ENCODE assay signal across 1 cellular context in genomic region chr12:54280401-54281260, GRCh38.
TF ChIP-seq lines count a peak whose summit lies in the region.

TSS of gene HNRNPA1 (plus strand) at chr12:54280726. CDS start at chr12:54280808, 82 bp downstream.

TF ChIP-seq in HepG2, 621 proteins besides CTCF, POLR2A, EP300 and RAD21 (continued from another document and continues in another):
- no peak for TF ChIP-seq ZXDC (CRISPR knock-in tag; IDR thresholded peaks at IDR 0.05)
- no peak for TF ChIP-seq ARNT (IDR thresholded peaks at IDR 0.05)
- peak; percentile 93 for TF ChIP-seq YY1 (IDR thresholded peaks at IDR 0.05; ENCODE audit: insufficient read depth, insufficient replicate concordance, low read depth, low read length)
- peak; percentile 85 for TF ChIP-seq RBFOX2 (IDR thresholded peaks at IDR 0.05; ENCODE audit: low read depth, low read length)
- no peak for TF ChIP-seq ELK4 (CRISPR knock-in tag; IDR thresholded peaks at IDR 0.05; ENCODE audit: borderline replicate concordance)
- TF ChIP-seq SPEN (CRISPR knock-in tag; IDR thresholded peaks at IDR 0.05; ENCODE audit: low read depth), result peak; percentile 64; the same call in 1 of the 2 replicates
- 0 out of 2 replicates have a peak, but pooled peaks have one; percentile 47 for TF ChIP-seq TRAFD1 (CRISPR knock-in tag; IDR thresholded peaks at IDR 0.05; ENCODE audit: borderline replicate concordance)
- peak; percentile 83 for TF ChIP-seq MYPOP (CRISPR knock-in tag; IDR thresholded peaks at IDR 0.05)
- 0 out of 2 replicates have a peak, but pooled peaks have one; percentile 73 for TF ChIP-seq ZNF589 (CRISPR knock-in tag; conservative IDR thresholded peaks at IDR 0.05)
- TF ChIP-seq ZNF616 (CRISPR knock-in tag; IDR thresholded peaks at IDR 0.05; ENCODE audit: low read depth), result no peak
- peak; percentile 10; the same call in 1 of the 2 replicates for TF ChIP-seq FOXP4 (CRISPR knock-in tag; IDR thresholded peaks at IDR 0.05)
- TF ChIP-seq NR2C2 (CRISPR knock-in tag; IDR thresholded peaks at IDR 0.05; ENCODE audit: borderline replicate concordance), result peak; percentile 44; the same call in 1 of the 2 replicates
- peak; percentile 66; the same call in 1 of the 2 replicates for TF ChIP-seq ZFP91 (CRISPR knock-in tag; IDR thresholded peaks at IDR 0.05; ENCODE audit: borderline replicate concordance)
- peak; percentile 50 for TF ChIP-seq THAP11 (CRISPR knock-in tag; IDR thresholded peaks at IDR 0.05)
- TF ChIP-seq ZNF691 (CRISPR knock-in tag; IDR thresholded peaks at IDR 0.05; ENCODE audit: borderline replicate concordance, low read depth), result no peak
- 0 out of 2 replicates have a peak, but pooled peaks have one; percentile 86 for TF ChIP-seq HMGXB3 (CRISPR knock-in tag; IDR thresholded peaks at IDR 0.05; ENCODE audit: borderline replicate concordance)
- TF ChIP-seq POLR2G (IDR thresholded peaks at IDR 0.05; ENCODE audit: low read depth, low read length), result peak; percentile 99
- TF ChIP-seq CBFB (CRISPR knock-in tag; IDR thresholded peaks at IDR 0.05), result peak; percentile 27; the same call in 1 of the 2 replicates
- peak; percentile 76 for TF ChIP-seq ZNF564 (CRISPR knock-in tag; IDR thresholded peaks at IDR 0.05)
- TF ChIP-seq THRA (CRISPR knock-in tag; IDR thresholded peaks at IDR 0.05; ENCODE audit: borderline replicate concordance), result 0 out of 2 replicates have a peak, but pooled peaks have one; percentile 19
- TF ChIP-seq POLR2AphosphoS2 (IDR thresholded peaks at IDR 0.05; ENCODE audit: low read depth, low read length), result peak; percentile 98
- TF ChIP-seq ZNF576 (CRISPR knock-in tag; IDR thresholded peaks at IDR 0.05), result peak; percentile 60; the same call in 1 of the 2 replicates
- TF ChIP-seq ZFP82 (CRISPR knock-in tag; IDR thresholded peaks at IDR 0.05; ENCODE audit: borderline replicate concordance), result 0 out of 2 replicates have a peak, but pooled peaks have one; percentile 34
- TF ChIP-seq TEAD3 (CRISPR knock-in tag; optimal IDR thresholded peaks at IDR 0.05; ENCODE audit: borderline replicate concordance), result peak; percentile 42
- TF ChIP-seq JUND (CRISPR knock-in tag; IDR thresholded peaks at IDR 0.05), result no peak
- peak; percentile 34 for TF ChIP-seq ZHX2 (IDR thresholded peaks at IDR 0.05; ENCODE audit: low read depth)
- 0 out of 2 replicates have a peak, but pooled peaks have one; percentile 42 for TF ChIP-seq ZHX2 (CRISPR knock-in tag; IDR thresholded peaks at IDR 0.05; ENCODE audit: borderline replicate concordance)
